ENCODE assay signal across 8 cellular contexts in the genomic region with DNA sequence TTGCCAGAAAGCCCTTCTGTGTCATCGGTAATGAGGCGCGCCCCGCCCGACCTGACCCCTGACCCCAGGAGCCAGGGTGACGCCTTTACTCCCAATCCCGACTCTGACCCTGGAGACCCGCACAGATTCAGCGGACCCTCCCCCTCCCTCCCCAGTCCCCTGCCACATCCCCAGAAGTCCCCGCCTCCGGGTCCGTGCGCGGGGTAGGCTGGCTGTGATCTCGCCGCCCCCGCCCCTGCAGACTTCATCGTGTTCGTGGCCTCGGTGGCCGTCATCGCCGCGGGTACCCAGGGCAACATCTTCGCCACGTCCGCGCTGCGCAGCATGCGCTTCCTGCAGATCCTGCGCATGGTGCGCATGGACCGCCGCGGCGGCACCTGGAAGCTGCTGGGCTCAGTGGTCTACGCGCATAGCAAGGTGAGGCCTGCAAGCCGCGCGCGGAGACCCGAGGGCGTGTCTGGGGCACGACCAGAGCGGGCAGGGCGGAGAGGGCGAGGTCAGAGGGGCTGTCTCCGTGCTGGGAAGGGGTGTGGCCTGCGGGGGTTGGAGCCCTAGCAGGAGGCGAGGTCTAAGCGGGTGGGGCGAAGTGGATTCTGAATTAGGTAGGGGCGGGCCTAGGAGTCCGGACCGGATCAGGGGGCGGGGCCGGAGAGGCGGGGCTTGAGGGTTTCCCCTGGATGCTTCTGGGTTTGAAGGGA. TPM values are rescaled to one million over a fixed set of nuclear protein-coding genes. Genes with fewer than 3 reads are reported as not detected.
A peak's percentile ranks its signal among the peaks of the same experiment; 100 is the strongest.
DNase-seq lines count a peak whose midpoint lies in the region; TF ChIP-seq lines count a peak whose summit lies in the region.

No MANE protein-coding gene starts in this region.

- H3K4me3 Mint-ChIP-seq in activated naive CD8-positive, alpha-beta T cell treated with anti-CD3 and anti-CD28 coated beads for 36 hours: peak overlapping the region; percentile 76

- H3K27me3 Mint-ChIP-seq in activated naive CD8-positive, alpha-beta T cell treated with anti-CD3 and anti-CD28 coated beads for 36 hours: peaks cover 3% of the 10 kb centered on the region

- H3K27me3 ChIP-seq in iPS-20b (ENCODE audit: insufficient read depth, low read length) (peaks cover 35% of the 10 kb centered on the region), ascending aorta (no peaks in the 10 kb centered on the region)

- peaks cover 9% of the 10 kb centered on the region for H3K4me1 Mint-ChIP-seq in activated naive CD8-positive, alpha-beta T cell treated with anti-CD3 and anti-CD28 coated beads for 36 hours

- intact Hi-C loops in ascending aorta (cut with DNase I): no loop called here

- H3K9ac ChIP-seq in iPS-20b (ENCODE audit: low read depth, low read length): no peak overlapping the region

- no peak overlapping the region for H3K27ac ChIP-seq in iPS-20b (ENCODE audit: low read length)
- H3K27ac ChIP-seq in ascending aorta: peak overlapping the region in 1 of 2 donors; percentile 0

- H3K4me3 ChIP-seq in HFF-Myc (replicated peaks; ENCODE audit: low read depth, low read length) (peak overlapping the region; percentile 34), iPS-20b (ENCODE audit: low read length) (peak overlapping the region; percentile 79), ascending aorta (peak overlapping the region in 1 of 2 donors; percentile 37)

- no peaks in the 10 kb centered on the region for H3K9me3 Mint-ChIP-seq in activated naive CD8-positive, alpha-beta T cell treated with anti-CD3 and anti-CD28 coated beads for 36 hours

- H3K9me3 ChIP-seq in iPS-20b (ENCODE audit: insufficient read depth, low read depth, low read length) (no peaks in the 10 kb centered on the region), ascending aorta (no peaks in the 10 kb centered on the region)

- DNase-seq in EH (ENCODE audit: low read depth) (peak; percentile 66), HFF-Myc (ENCODE audit: extremely low read depth, low read depth) (peak; percentile 9), RPMI8226 (peak; percentile 69), ascending aorta (ENCODE audit: low spot score in 2 of 2) (no peak), kidney glomerular epithelial cell (lab: John Stamatoyannopoulos, UW) (no peak)
- peak; percentile 85 for DNase-seq in activated naive CD8-positive, alpha-beta T cell treated with anti-CD3 and anti-CD28 coated beads for 36 hours
- peak; percentile 76 for DNase-seq in stimulated activated CD4-positive, alpha-beta T cell treated with anti-CD3 and anti-CD28 coated beads, Interleukin-2, amount 100 ng/mL, for 4 hours (ENCODE audit: low read depth)

- H3K27ac Mint-ChIP-seq in activated naive CD8-positive, alpha-beta T cell treated with anti-CD3 and anti-CD28 coated beads for 36 hours: peak overlapping the region; percentile 16

- TF ChIP-seq CTCF in HFF-Myc (IDR thresholded peaks at IDR 0.05; ENCODE audit: low read depth, low read length, missing control alignments) (no peak), ascending aorta (IDR thresholded peaks at IDR 0.05) (no peak)

- H3K36me3 ChIP-seq in iPS-20b (ENCODE audit: insufficient read depth, low read depth, low read length): no peaks in the 10 kb centered on the region
- peaks cover 3 to 5% of the 10 kb centered on the region in 2 donors for H3K36me3 ChIP-seq in ascending aorta

- H3K4me1 ChIP-seq in iPS-20b (ENCODE audit: insufficient read depth, low read length) (peaks cover 3% of the 10 kb centered on the region; the same call in 1 of the 2 replicates), ascending aorta (peaks cover 21 to 22% of the 10 kb centered on the region in 2 donors)

- no peaks in the 10 kb centered on the region for H3K36me3 Mint-ChIP-seq in activated naive CD8-positive, alpha-beta T cell treated with anti-CD3 and anti-CD28 coated beads for 36 hours

RNA-seq across cellular contexts. Expression of a gene that starts 34.8 kb away (rescaled TPM):
- under 1 TPM; 0.64 to 0.82 TPM for total RNA-seq in activated naive CD8-positive, alpha-beta T cell treated with anti-CD3 and anti-CD28 coated beads for 36 hours
- total RNA-seq in ascending aorta: 14.5 TPM

RNA-seq across cellular contexts. Expression of a gene that starts 43.8 kb away (rescaled TPM):
- 1 to 10 TPM; 4.3 to 5.3 TPM for total RNA-seq in activated naive CD8-positive, alpha-beta T cell treated with anti-CD3 and anti-CD28 coated beads for 36 hours
- total RNA-seq in ascending aorta: 47.6 TPM

Comparison
In these comparisons a context has a peak if more than half of its experiments do, and no peak if none do; other contexts are left out.
1. DNase-seq: peak in EH (single experiment), HFF-Myc (single experiment), RPMI8226 (single experiment), activated naive CD8-positive, alpha-beta T cell treated with anti-CD3 and anti-CD28 coated beads for 36 hours (single experiment) and stimulated activated CD4-positive, alpha-beta T cell treated with anti-CD3 and anti-CD28 coated beads, Interleukin-2, amount 100 ng/mL, for 4 hours (single experiment); none in ascending aorta (0 of 2) and kidney glomerular epithelial cell (single experiment).